1 cellular context compared by ENCODE assay signal in genomic region chr11:121476379-121477032, GRCh38.
TF ChIP-seq lines count a peak whose summit lies in the region.

No MANE protein-coding gene starts in this region.

TF ChIP-seq in GM23338, 12 proteins besides CTCF, POLR2A, EP300 and RAD21 (continued from another document):
- TF ChIP-seq REST (IDR thresholded peaks at IDR 0.05; ENCODE audit: unreplicated experiment) (no peak), ETS1 (IDR thresholded peaks at IDR 0.05) (no peak), JUNB (IDR thresholded peaks at IDR 0.05; ENCODE audit: unreplicated experiment) (no peak), STAT1 (IDR thresholded peaks at IDR 0.05; ENCODE audit: unreplicated experiment) (no peak), ZNF331 (CRISPR knock-in tag; IDR thresholded peaks at IDR 0.05; ENCODE audit: low read depth) (no peak), EZH2phosphoT487 (IDR thresholded peaks at IDR 0.05; ENCODE audit: unreplicated experiment) (no peak), ZNF114 (CRISPR knock-in tag; IDR thresholded peaks at IDR 0.05) (no peak), POLR2AphosphoS5 (IDR thresholded peaks at IDR 0.05; ENCODE audit: low read depth) (no peak), CREB1 (CRISPR knock-in tag; IDR thresholded peaks at IDR 0.05; ENCODE audit: low read depth) (no peak)
TF ChIP-seq in GM23338: peak in this region for 0.
